ENCODE assay signal across 1 cellular context in genomic region chr6:24646771-24647170, GRCh38.
TF ChIP-seq lines count a peak whose summit lies in the region.

No MANE protein-coding gene starts in this region.

TF ChIP-seq in GM23338, 12 proteins besides CTCF, POLR2A, EP300 and RAD21 (continued from another document):
- TF ChIP-seq ETS1 (IDR thresholded peaks at IDR 0.05) = no peak
- no peak for TF ChIP-seq EZH2phosphoT487 (IDR thresholded peaks at IDR 0.05; ENCODE audit: unreplicated experiment)
- TF ChIP-seq STAT1 (IDR thresholded peaks at IDR 0.05; ENCODE audit: unreplicated experiment) = no peak
- no peak for TF ChIP-seq JUNB (IDR thresholded peaks at IDR 0.05; ENCODE audit: unreplicated experiment)
- no peak for TF ChIP-seq POLR2AphosphoS5 (IDR thresholded peaks at IDR 0.05; ENCODE audit: low read depth)
- no peak for TF ChIP-seq REST (IDR thresholded peaks at IDR 0.05; ENCODE audit: unreplicated experiment)
- TF ChIP-seq CREB1 (CRISPR knock-in tag; IDR thresholded peaks at IDR 0.05; ENCODE audit: low read depth) = no peak
- TF ChIP-seq NANOG (IDR thresholded peaks at IDR 0.05; ENCODE audit: borderline replicate concordance) = no peak
- no peak for TF ChIP-seq ZNF331 (CRISPR knock-in tag; IDR thresholded peaks at IDR 0.05; ENCODE audit: low read depth)
